ENCODE assay signal across 1 cellular context in genomic region chr11:72871089-72871488, GRCh38.
TF ChIP-seq lines count a peak whose summit lies in the region.

No MANE protein-coding gene starts in this region.

TF ChIP-seq in SK-N-SH treated with all-trans-retinoic acid at 6 μM for 48 hours, 23 proteins besides CTCF, POLR2A, EP300 and RAD21 (continued from another document):
- TF ChIP-seq TSHZ2 (CRISPR knock-in tag; IDR thresholded peaks at IDR 0.05) (no peak), ZFP3 (CRISPR knock-in tag; IDR thresholded peaks at IDR 0.05) (no peak), GLIS3 (CRISPR knock-in tag; IDR thresholded peaks at IDR 0.05) (no peak), SNAI2 (CRISPR knock-in tag; IDR thresholded peaks at IDR 0.05) (no peak), RARB (CRISPR knock-in tag; IDR thresholded peaks at IDR 0.05) (no peak), BACH2 (CRISPR knock-in tag; IDR thresholded peaks at IDR 0.05; ENCODE audit: borderline replicate concordance) (no peak), CREB5 (CRISPR knock-in tag; IDR thresholded peaks at IDR 0.05; ENCODE audit: low read depth) (no peak), POU6F1 (CRISPR knock-in tag; IDR thresholded peaks at IDR 0.05; ENCODE audit: borderline replicate concordance, low read depth) (no peak), ZNF565 (CRISPR knock-in tag; conservative IDR thresholded peaks at IDR 0.05; ENCODE audit: low read depth) (no peak), CSDC2 (CRISPR knock-in tag; IDR thresholded peaks at IDR 0.05) (no peak), PPARA (CRISPR knock-in tag; IDR thresholded peaks at IDR 0.05; ENCODE audit: borderline replicate concordance) (no peak), ESRRG (CRISPR knock-in tag; IDR thresholded peaks at IDR 0.05) (no peak), TCF4 (CRISPR knock-in tag; IDR thresholded peaks at IDR 0.05; ENCODE audit: borderline replicate concordance) (no peak)
